In the genomic region with DNA sequence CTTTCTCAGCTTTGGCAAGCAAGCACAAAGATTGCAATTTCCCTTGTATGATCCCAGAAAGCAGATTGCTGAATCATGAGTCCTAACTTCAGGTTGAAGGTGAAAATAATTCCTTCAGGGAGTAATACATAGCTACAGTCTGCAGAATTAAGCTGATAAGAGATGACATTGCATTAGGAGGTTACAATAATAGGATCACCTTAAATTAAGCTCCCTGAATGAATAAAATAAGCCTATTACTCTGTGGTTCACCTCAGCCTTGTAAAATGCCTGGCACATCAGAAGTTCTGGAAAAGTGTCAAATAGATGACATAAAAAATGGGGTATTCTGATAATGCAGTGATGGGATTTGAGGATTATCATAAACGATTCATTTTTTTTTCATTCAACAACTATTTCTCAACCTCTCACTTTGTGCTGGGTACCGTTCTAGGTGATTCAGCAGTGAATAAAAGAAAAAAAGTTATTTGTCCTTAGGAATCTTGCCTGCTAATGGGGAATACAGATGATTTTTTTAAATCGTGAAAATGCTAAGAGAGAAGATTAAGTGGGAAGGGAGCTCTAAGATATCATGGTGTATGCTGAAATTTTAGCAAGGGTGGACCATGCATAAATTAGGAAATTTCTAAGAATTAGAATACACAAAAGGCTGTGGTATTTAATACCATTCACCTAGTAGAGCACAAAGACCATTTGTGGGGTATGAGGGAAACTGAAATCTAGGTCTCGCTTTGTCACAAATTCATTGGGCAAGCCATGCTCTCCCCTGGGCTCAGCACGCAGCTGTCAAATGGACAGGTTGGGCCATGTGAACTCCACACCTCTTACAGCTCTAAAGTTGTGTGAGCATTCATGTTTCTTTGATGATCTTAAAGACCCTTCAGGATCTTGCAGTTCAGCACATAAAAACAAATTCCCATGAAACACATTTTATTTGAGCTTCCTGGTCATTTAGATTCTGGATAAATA, we compare ENCODE assay signal across 1 cellular context.
TF ChIP-seq lines count a peak whose summit lies in the region.

No MANE protein-coding gene starts in this region.

TF ChIP-seq in SK-N-SH, 30 proteins besides CTCF, POLR2A, EP300 and RAD21 (continued from another document):
- TF ChIP-seq ZBTB33 (IDR thresholded peaks at IDR 0.05; ENCODE audit: borderline replicate concordance, low read depth) (no peak), POLR2AphosphoS5 (IDR thresholded peaks at IDR 0.05; ENCODE audit: low read depth, low read length) (no peak), MEF2A (IDR thresholded peaks at IDR 0.05; ENCODE audit: borderline replicate concordance, low read depth) (no peak), TCF12 (IDR thresholded peaks at IDR 0.05) (no peak), GABPA (IDR thresholded peaks at IDR 0.05; ENCODE audit: low read depth) (no peak), RXRA (IDR thresholded peaks at IDR 0.05; ENCODE audit: borderline replicate concordance, low read depth) (no peak), YY1 (IDR thresholded peaks at IDR 0.05; ENCODE audit: low read depth) (no peak)
- TF ChIP-seq, protein P1, sequence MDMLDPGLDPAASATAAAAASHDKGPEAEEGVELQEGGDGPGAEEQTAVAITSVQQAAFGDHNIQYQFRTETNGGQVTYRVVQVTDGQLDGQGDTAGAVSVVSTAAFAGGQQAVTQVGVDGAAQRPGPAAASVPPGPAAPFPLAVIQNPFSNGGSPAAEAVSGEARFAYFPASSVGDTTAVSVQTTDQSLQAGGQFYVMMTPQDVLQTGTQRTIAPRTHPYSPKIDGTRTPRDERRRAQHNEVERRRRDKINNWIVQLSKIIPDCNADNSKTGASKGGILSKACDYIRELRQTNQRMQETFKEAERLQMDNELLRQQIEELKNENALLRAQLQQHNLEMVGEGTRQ (IDR thresholded peaks at IDR 0.05; ENCODE audit: borderline replicate concordance, low read depth, low read length), result no peak
